16 cellular contexts compared by ENCODE assay signal in genomic region chr2:231791107-231791506, GRCh38. TPM values are rescaled to one million over a fixed set of nuclear protein-coding genes. Genes with fewer than 3 reads are reported as not detected.
DNase-seq lines count a peak whose midpoint lies in the region; ATAC-seq and TF ChIP-seq lines count a peak whose summit lies in the region.
"Had no signal": no experiment of that assay in that cellular context is flagged by ENCODE, and none has a peak within 500 bp of the region (broad histone marks: within the 10 kb centered on the region; RNA-seq: fewer than 3 reads in every experiment).

No MANE protein-coding gene starts in this region.

- TF ChIP-seq POLR2A in right lobe of liver (IDR thresholded peaks at IDR 0.05) (no peak), stomach (IDR thresholded peaks at IDR 0.05) (no peak)

- H3K27me3 ChIP-seq in right lobe of liver (no peaks in the 10 kb centered on the region), stomach (no peaks in the 10 kb centered on the region), smooth muscle cell (ENCODE audit: low read depth) (no peaks in the 10 kb centered on the region)

- intact Hi-C loops in right lobe of liver (cut with DNase I), result no loop called here
- intact Hi-C loops in stomach (cut with DNase I; ENCODE audit: low total_unique reads), result no loop called here

- H3K4me3 ChIP-seq in right lobe of liver (no peak overlapping the region), stomach (no peak overlapping the region), smooth muscle cell (no peak overlapping the region)
- H3K4me3 ChIP-seq: GM23338 had no signal

- H3K36me3 ChIP-seq in right lobe of liver (peaks cover 0 to 41% (median 2%) of the 10 kb centered on the region in 4 donors), stomach (peaks cover 17 to 73% (median 68%) of the 10 kb centered on the region in 4 donors), smooth muscle cell (ENCODE audit: low read depth) (no peaks in the 10 kb centered on the region)

- H2AFZ ChIP-seq in smooth muscle cell (ENCODE audit: low read depth), result no peak overlapping the region
- H2AFZ ChIP-seq: GM23338 had no signal

- WGBS in right lobe of liver (ENCODE audit: insufficient coverage, low coverage, low lambda C conversion rate, missing lambda C conversion rate), result 64% methylated on average over 3 of the region's 3 CpGs
- WGBS in stomach, 5 donors, result 23 to 52% (median 30%) methylated on average over 3 of the region's 3 CpGs
- WGBS in smooth muscle cell (ENCODE audit: low lambda C conversion rate), result 95% methylated on average over 3 of the region's 3 CpGs

- TF ChIP-seq EP300 in stomach (IDR thresholded peaks at IDR 0.05), result no peak

- H3K4me2 ChIP-seq in smooth muscle cell, result no peak overlapping the region
- H3K4me2 ChIP-seq: GM23338 had no signal

- H3K4me1 ChIP-seq in right lobe of liver, result peaks cover 0 to 13% (median 5%) of the 10 kb centered on the region in 4 donors
- H3K4me1 ChIP-seq in stomach, result peaks cover 18 to 75% (median 53%) of the 10 kb centered on the region in 4 donors
- H3K4me1 ChIP-seq in smooth muscle cell (ENCODE audit: low read depth), result peaks cover 10% of the 10 kb centered on the region

- H3K27ac ChIP-seq in right lobe of liver (peak overlapping the region in 1 of 3 donors; percentile 48), stomach (peak overlapping the region in 3 of 5 donors; percentile 10 to 69 (median 55)), smooth muscle cell (ENCODE audit: low read depth) (no peak overlapping the region)

- TF ChIP-seq CTCF in right lobe of liver (IDR thresholded peaks at IDR 0.05) (no peak), stomach (IDR thresholded peaks at IDR 0.05) (no peak), smooth muscle cell (IDR thresholded peaks at IDR 0.05; ENCODE audit: borderline replicate concordance, insufficient read depth, poor library complexity, severe bottlenecking) (no peak)

- H3F3A ChIP-seq in smooth muscle cell (ENCODE audit: low read depth), result no peaks in the 10 kb centered on the region

- peaks cover 61% of the 10 kb centered on the region for H3K79me2 ChIP-seq in smooth muscle cell (ENCODE audit: low read depth)

- peaks cover 65% of the 10 kb centered on the region for H4K20me1 ChIP-seq in smooth muscle cell (ENCODE audit: low read depth)

- H3K9ac ChIP-seq in smooth muscle cell (ENCODE audit: low read depth), result no peak overlapping the region

- H3K9me3 ChIP-seq in right lobe of liver (no peaks in the 10 kb centered on the region), stomach (no peaks in the 10 kb centered on the region), smooth muscle cell (replicated peaks; ENCODE audit: low read depth) (no peaks in the 10 kb centered on the region)

- ATAC-seq in left lobe of liver, result peak; percentile 66
- ATAC-seq in right lobe of liver, result peak; percentile 40 to 79 (median 64)
- no peak for ATAC-seq in HG02938 (IDR thresholded peaks at IDR 0.05; ENCODE audit: unreplicated experiment)
- ATAC-seq: GM23338, HCT116 had no signal

- DNase-seq in left lobe of liver (ENCODE audit: low spot score) (no peak), right lobe of liver (no peak), stomach (peak; percentile 53), smooth muscle cell (lab: John Stamatoyannopoulos, UW; ENCODE audit: unreplicated experiment) (no peak)
- DNase-seq in stimulated activated naive CD4-positive, alpha-beta T cell (lab: John Stamatoyannopoulos, UW), result no peak
- DNase-seq: C1 segment of cervical spinal cord; Calu3; CD4-positive, alpha-beta memory T cell; COR-L47; DMS53; DMS79 treated with DMSO at 0.1 percent for 48 hours; GF-D8; H9 had no signal

RNA-seq across cellular contexts. Expression of gene COPS7B, which starts 4.9 kb away (rescaled TPM):
- 12.7 TPM for total RNA-seq in left lobe of liver
- 10 to 100 TPM in 5 of 6 experiments, 1 to 10 TPM in 1; 8.9 to 21.4 (median 12.7) TPM for total RNA-seq in right lobe of liver
- 10 to 100 TPM in 4 of 5 donors, 1 to 10 TPM in 1; 2.3 to 89.3 (median 28.1) TPM for total RNA-seq in stomach
- 10 to 100 TPM; 13.1 to 20.0 (median 14.8) TPM for polyA plus RNA-seq in stomach
- 27.2 and 29.7 TPM in 2 replicates for total RNA-seq in smooth muscle cell
- polyA plus RNA-seq in smooth muscle cell, result 33.9 and 41.8 TPM in 2 replicates

RNA-seq across cellular contexts. Expression of gene PDE6D, which starts 10.0 kb away (rescaled TPM):
- 7.5 TPM for total RNA-seq in left lobe of liver
- total RNA-seq in right lobe of liver, result 10 to 100 TPM in 1 of 6 experiments, 1 to 10 TPM in 5; 7.1 to 10.4 (median 8.3) TPM
- total RNA-seq in stomach, result 10 to 100 TPM in 3 of 5 donors, 1 to 10 TPM in 1, not detected in 1; 1.7 to 27.8 (median 21.2) TPM
- 10 to 100 TPM; 24.1 to 29.4 (median 25.4) TPM for polyA plus RNA-seq in stomach
- total RNA-seq in smooth muscle cell, result 30.0 and 54.9 TPM in 2 replicates
- 32.7 and 34.4 TPM in 2 replicates for polyA plus RNA-seq in smooth muscle cell
